In the genomic region with DNA sequence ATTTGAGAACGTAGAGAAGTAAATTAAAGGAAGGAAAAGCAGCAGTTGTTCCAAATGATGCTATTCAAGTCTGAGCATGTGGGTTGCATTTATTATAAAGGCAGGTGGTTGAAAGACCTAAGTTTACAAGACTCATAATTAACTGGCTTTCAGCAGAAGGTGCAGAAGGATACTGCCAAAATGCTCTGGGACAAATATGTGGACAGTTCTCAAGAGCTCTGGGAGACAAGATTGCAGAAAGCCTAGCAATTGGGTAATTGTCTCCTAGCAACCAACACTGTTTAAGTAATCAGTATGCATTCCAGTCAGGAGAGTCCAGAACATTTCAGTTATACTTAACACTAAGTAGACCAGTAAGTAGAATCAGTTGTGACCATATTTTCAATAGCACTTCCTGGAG, we compare ENCODE assay signal across 8 cellular contexts.
A peak's percentile ranks its signal among the peaks of the same experiment; 100 is the strongest.
DNase-seq lines count a peak whose midpoint lies in the region; ATAC-seq and TF ChIP-seq lines count a peak whose summit lies in the region.

No MANE protein-coding gene starts in this region.

- no peaks in the 10 kb centered on the region for H3K27me3 Mint-ChIP-seq in activated CD4-positive, alpha-beta T cell treated with anti-CD3 and anti-CD28 coated beads, Interleukin-2, amount 10 ng/mL, durations not matched to agents 24 days and 14 days

- peaks cover 38% of the 10 kb centered on the region for H3K4me1 ChIP-seq in osteoblast (ENCODE audit: insufficient read depth, low read length)

- H3K36me3 ChIP-seq in osteoblast (ENCODE audit: insufficient read depth, low read length): peaks cover 16% of the 10 kb centered on the region

- no peaks in the 10 kb centered on the region for H3K27me3 ChIP-seq in osteoblast (ENCODE audit: insufficient read depth, low read length)

- no peak overlapping the region for H2AFZ ChIP-seq in osteoblast (ENCODE audit: low read length)

- DNase-seq in Ammon's horn (ENCODE audit: low spot score) (peak; percentile 80), NCI-H226 (peak; percentile 86), fibroblast of mammary gland (ENCODE audit: low read depth) (peak; percentile 93), osteoblast (ENCODE audit: insufficient read length, low spot score, missing footprints) (no peak), NCI-H1092 (lab: John Stamatoyannopoulos, UW) (no peak), SK-N-DZ (ENCODE audit: low spot score) (no peak)
- no peak for DNase-seq in activated CD4-positive, alpha-beta T cell treated with anti-CD3 and anti-CD28 coated beads, Interleukin-2, amount 10 ng/mL, durations not matched to agents 24 days and 14 days

- no peak overlapping the region for H3K27ac Mint-ChIP-seq in activated CD4-positive, alpha-beta T cell treated with anti-CD3 and anti-CD28 coated beads, Interleukin-2, amount 10 ng/mL, durations not matched to agents 24 days and 14 days

- no peak for TF ChIP-seq CTCF in fibroblast of mammary gland (conservative IDR thresholded peaks at IDR 0.05; ENCODE audit: control insufficient read depth, insufficient read depth, low read depth, low read length)
- no peak for TF ChIP-seq CTCF in osteoblast (IDR thresholded peaks at IDR 0.05; ENCODE audit: extremely low read depth, low read depth, low read length)

- H3K4me1 Mint-ChIP-seq in activated CD4-positive, alpha-beta T cell treated with anti-CD3 and anti-CD28 coated beads, Interleukin-2, amount 10 ng/mL, durations not matched to agents 24 days and 14 days: peaks cover 2% of the 10 kb centered on the region

- intact Hi-C loops in activated CD4-positive, alpha-beta T cell treated with anti-CD3 and anti-CD28 coated beads, Interleukin-2, amount 10 ng/mL, durations not matched to agents 24 days and 14 days (cut with micrococcal nuclease): no loop called here

- peaks cover 4% of the 10 kb centered on the region for H3K36me3 Mint-ChIP-seq in activated CD4-positive, alpha-beta T cell treated with anti-CD3 and anti-CD28 coated beads, Interleukin-2, amount 10 ng/mL, durations not matched to agents 24 days and 14 days (ENCODE audit: low read depth)

- no peaks in the 10 kb centered on the region for H3K9me3 Mint-ChIP-seq in activated CD4-positive, alpha-beta T cell treated with anti-CD3 and anti-CD28 coated beads, Interleukin-2, amount 10 ng/mL, durations not matched to agents 24 days and 14 days

- H3K9me3 ChIP-seq in osteoblast (ENCODE audit: low read depth, low read length): no peaks in the 10 kb centered on the region

- peak overlapping the region; percentile 93 for H3K27ac ChIP-seq in osteoblast (ENCODE audit: low read depth, low read length)

- H4K20me1 ChIP-seq in osteoblast (ENCODE audit: insufficient read depth, low read length): no peaks in the 10 kb centered on the region

- H3K4me2 ChIP-seq in osteoblast (ENCODE audit: insufficient read depth, low read length): peak overlapping the region; percentile 63

- no peak overlapping the region for H3K4me3 Mint-ChIP-seq in activated CD4-positive, alpha-beta T cell treated with anti-CD3 and anti-CD28 coated beads, Interleukin-2, amount 10 ng/mL, durations not matched to agents 24 days and 14 days

- H3K4me3 ChIP-seq in fibroblast of mammary gland (ENCODE audit: control insufficient read depth, low read depth, low read length): no peak overlapping the region
- H3K4me3 ChIP-seq in osteoblast (ENCODE audit: insufficient read depth, low read length): no peak overlapping the region

- H3K79me2 ChIP-seq in osteoblast (ENCODE audit: insufficient read depth, low read length): no peaks in the 10 kb centered on the region

- ATAC-seq in HG03025 (IDR thresholded peaks at IDR 0.05; ENCODE audit: low FRiP score, unreplicated experiment): no peak

Comparison
In these comparisons a context has a peak if more than half of its experiments do, and no peak if none do; other contexts are left out.
1. DNase-seq: peak in Ammon's horn (single experiment), NCI-H226 (single experiment) and fibroblast of mammary gland (single experiment); none in osteoblast (single experiment), NCI-H1092 (single experiment), activated CD4-positive, alpha-beta T cell treated with anti-CD3 and anti-CD28 coated beads, Interleukin-2, amount 10 ng/mL, durations not matched to agents 24 days and 14 days (single experiment) and SK-N-DZ (single experiment).